In genomic region chr14:99945732-99946651, GRCh38 we compare ENCODE assay signal across 9 cellular contexts.
DNase-seq lines count a peak whose midpoint lies in the region; ATAC-seq and TF ChIP-seq lines count a peak whose summit lies in the region.
"Had no signal": no experiment of that assay in that cellular context is flagged by ENCODE, and none has a peak within 500 bp of the region (broad histone marks: within the 10 kb centered on the region; RNA-seq: fewer than 3 reads in every experiment).

No MANE protein-coding gene starts in this region.

- CTCF ChIA-PET in HCT116 (lab: Charles Lee), result interaction anchor here (1.2 kb wide), 1 partner anchor 12 kb away, joined by 3 read pairs; no protein-coding TSS in a partner anchor

- no peaks in the 10 kb centered on the region for H3K36me3 Mint-ChIP-seq in naive B cell

- no TSS peak for BruUV-seq in HCT116 (replicated peaks; lab: Mats Ljungman, UMichigan)

- H3K9me2 ChIP-seq in HCT116 (ENCODE audit: insufficient read depth), result no peaks in the 10 kb centered on the region

- intact Hi-C loops in HCT116 (cut with micrococcal nuclease), result loop anchor here (10.0 kb wide), 1 partner anchor 421 kb away; no protein-coding TSS in a partner anchor

- no peak overlapping the region for H2AFZ ChIP-seq in HCT116 (ENCODE audit: low read depth, low read length, poor library complexity, severe bottlenecking)

- TF ChIP-seq POLR2A in HCT116 (IDR thresholded peaks at IDR 0.05; ENCODE audit: borderline replicate concordance, extremely low read depth, insufficient read depth, insufficient read length), result no peak

- RAD21 ChIA-PET in HCT116 (lab: Charles Lee; ENCODE audit: low non-redundant PET in 1 of 2, low total read pairs in 2 of 2, uncharacterized antibody in 2 of 2, unreplicated experiment in 2 of 2), result no interaction called here

- H3K36me3 ChIP-seq in HCT116 (ENCODE audit: control insufficient read depth in 1 of 2, insufficient read depth in 2 of 2, low read length in 2 of 2), result no peaks in the 10 kb centered on the region

- no peak for TF ChIP-seq CTCF in GM10266 (IDR thresholded peaks at IDR 0.05; ENCODE audit: control insufficient read depth, insufficient read depth, low read depth, missing control alignments)
- TF ChIP-seq CTCF in HCT116 (IDR thresholded peaks at IDR 0.05 in 2 of 3, conservative IDR thresholded peaks at IDR 0.05 in 1 of 3; ENCODE audit: borderline replicate concordance in 1 of 3, insufficient read depth in 1 of 3, low read depth in 2 of 3, low read length in 2 of 3), result no peak

- H3K27me3 Mint-ChIP-seq in naive B cell, result peaks cover 15 to 51% (median 40%) of the 10 kb centered on the region in 3 donors

- no peak overlapping the region for H3K4me3 ChIP-seq in HCT116 (replicated peaks in 1 of 2; ENCODE audit: low read depth in 1 of 2, low read length in 2 of 2)

- DNase-seq in GM10266 (ENCODE audit: extremely low spot score), result peak; percentile 70
- no peak for DNase-seq in HCT116 (ENCODE audit: low read depth, low spot score)
- peak; percentile 52 for DNase-seq in RPMI8226
- DNase-seq in naive B cell, result no peak
- DNase-seq in NCI-H187 treated with DMSO at 0.1 percent for 48 hours (lab: John Stamatoyannopoulos, UW), result no peak
- DNase-seq in NCI-H2196 treated with DMSO at 0.1 percent for 48 hours (lab: John Stamatoyannopoulos, UW; ENCODE audit: unreplicated experiment), result no peak
- DNase-seq in iPS-NIHi7 (ENCODE audit: extremely low spot score), result no peak

- ATAC-seq in HCT116 (no peak), naive B cell (ENCODE audit: low read depth in 2 of 2) (peak in 1 of 2 donors; percentile 44), HG02759 (IDR thresholded peaks at IDR 0.05; ENCODE audit: unreplicated experiment) (no peak)

- H3K9ac ChIP-seq in HCT116 (ENCODE audit: low read length), result no peak overlapping the region

- no peak overlapping the region for H3K27ac ChIP-seq in HCT116 (ENCODE audit: low read depth, low read length)

- POLR2A ChIA-PET in HCT116 (lab: Charles Lee), result no interaction called here

- no peak overlapping the region for H3K27ac Mint-ChIP-seq in naive B cell
- H3K27ac Mint-ChIP-seq: nephron had no signal

- no peaks in the 10 kb centered on the region for H3K9me3 ChIP-seq in HCT116 (ENCODE audit: control insufficient read depth in 1 of 2, insufficient read depth in 1 of 2, low read depth in 1 of 2, low read length in 2 of 2)

- peak overlapping the region in 5 of 8 donors; percentile 55 to 91 (median 77) for H3K4me3 Mint-ChIP-seq in naive B cell

- no peaks in the 10 kb centered on the region for H3K27me3 ChIP-seq in HCT116 (ENCODE audit: insufficient read depth, low read length)

- H3K4me1 ChIP-seq in HCT116 (ENCODE audit: control insufficient read depth in 1 of 2, insufficient read depth in 2 of 2, low read length in 2 of 2), result peaks cover 4 to 13% of the 10 kb centered on the region in 2 experiments

- no peaks in the 10 kb centered on the region for H3K9me3 Mint-ChIP-seq in naive B cell
- H3K9me3 Mint-ChIP-seq: nephron had no signal

- H3K79me2 ChIP-seq in HCT116 (ENCODE audit: insufficient read depth, low read length), result no peaks in the 10 kb centered on the region

- H3K4me2 ChIP-seq in HCT116 (ENCODE audit: low read length), result no peak overlapping the region

- no peaks in the 10 kb centered on the region for H4K20me1 ChIP-seq in HCT116 (ENCODE audit: insufficient read depth)

- TF ChIP-seq RAD21 in HCT116 (IDR thresholded peaks at IDR 0.05; ENCODE audit: low read depth), result no peak

- H3K4me1 Mint-ChIP-seq in naive B cell, result peaks cover 0 to 17% (median 10%) of the 10 kb centered on the region in 3 donors

TF ChIP-seq in HCT116, 20 proteins besides CTCF, POLR2A, EP300 and RAD21:
- TF ChIP-seq TCF7L2 (IDR thresholded peaks at IDR 0.05; ENCODE audit: borderline replicate concordance, extremely low read depth, insufficient read depth, insufficient read length), result no peak
- TF ChIP-seq SIN3A (IDR thresholded peaks at IDR 0.05; ENCODE audit: low read depth), result no peak
- TF ChIP-seq SP1 (IDR thresholded peaks at IDR 0.05; ENCODE audit: low read depth), result no peak
- TF ChIP-seq YY1 (IDR thresholded peaks at IDR 0.05; ENCODE audit: extremely low read depth, insufficient replicate concordance, low read depth, low read length), result no peak
- no peak for TF ChIP-seq EZH2phosphoT487 (IDR thresholded peaks at IDR 0.05; ENCODE audit: borderline replicate concordance)
- 0 out of 2 replicates have a peak, but pooled peaks have one; percentile 24 for TF ChIP-seq MAX (IDR thresholded peaks at IDR 0.05)

Comparison
In these comparisons a context has a peak if more than half of its experiments do, and no peak if none do; other contexts are left out.
1. DNase-seq: peak in GM10266 (single experiment) and RPMI8226 (single experiment); none in HCT116 (single experiment), naive B cell (single experiment), NCI-H187 treated with DMSO at 0.1 percent for 48 hours (single experiment), NCI-H2196 treated with DMSO at 0.1 percent for 48 hours (single experiment) and iPS-NIHi7 (single experiment).